Comparison of ENCODE assay signal across 9 cellular contexts in genomic region chr19:42279902-42280760, GRCh38. TPM values are rescaled to one million over a fixed set of nuclear protein-coding genes. Genes with fewer than 3 reads are reported as not detected.
A peak's percentile ranks its signal among the peaks of the same experiment; 100 is the strongest.
DNase-seq lines count a peak whose midpoint lies in the region; ATAC-seq and TF ChIP-seq lines count a peak whose summit lies in the region.
"Had no signal": no experiment of that assay in that cellular context is flagged by ENCODE, and none has a peak within 500 bp of the region (broad histone marks: within the 10 kb centered on the region; RNA-seq: fewer than 3 reads in every experiment).

No MANE protein-coding gene starts in this region.

- no peaks in the 10 kb centered on the region for H3K27me3 ChIP-seq in CD4-positive, CD25-positive, alpha-beta regulatory T cell (ENCODE audit: control insufficient read depth, insufficient read depth, low read length)
- H3K27me3 ChIP-seq in neuronal stem cell (ENCODE audit: control insufficient read depth in 3 of 3, insufficient read depth in 3 of 3, low read depth in 1 of 3, low read length in 3 of 3) (no peaks in the 10 kb centered on the region), subcutaneous abdominal adipose tissue (ENCODE audit: control insufficient read depth in 5 of 5, insufficient read depth in 4 of 5, low read length in 5 of 5) (no peaks in the 10 kb centered on the region)

- H3K4ac ChIP-seq in neuronal stem cell (ENCODE audit: low read length), result no peak overlapping the region

- peak; percentile 85 to 93 (median 87) for DNase-seq in CD4-positive, CD25-positive, alpha-beta regulatory T cell
- DNase-seq in LNCaP clone FGC (ENCODE audit: low read depth), result no peak
- DNase-seq in activated naive CD4-positive, alpha-beta T cell (lab: John Stamatoyannopoulos, UW), result peak; percentile 60 to 84 (median 67)
- peak; percentile 96 for DNase-seq in foreskin melanocyte
- DNase-seq in neuronal stem cell (ENCODE audit: low spot score), result peak; percentile 82

- H3K79me1 ChIP-seq in neuronal stem cell (ENCODE audit: low read depth, low read length), result peaks cover 19% of the 10 kb centered on the region

- no peak overlapping the region for H2BK12ac ChIP-seq in neuronal stem cell (ENCODE audit: low read length)

- ATAC-seq in CD4-positive, CD25-positive, alpha-beta regulatory T cell (ENCODE audit: low read depth in 2 of 2), result peak; percentile 23 to 33
- ATAC-seq in GM19463 (IDR thresholded peaks at IDR 0.05; ENCODE audit: unreplicated experiment), result peak; percentile 46

- peak overlapping the region; percentile 91 for H2BK15ac ChIP-seq in neuronal stem cell (ENCODE audit: low read length)

- H3K18ac ChIP-seq in neuronal stem cell (ENCODE audit: low read length), result peak overlapping the region; percentile 96

- H3K27me3 Mint-ChIP-seq in CD4-positive, CD25-positive, alpha-beta regulatory T cell, result peaks cover 5% of the 10 kb centered on the region

- H2AK5ac ChIP-seq in neuronal stem cell (ENCODE audit: low read depth, low read length), result peak overlapping the region; percentile 48

- peak overlapping the region; percentile 86 to 96 (median 92) for H3K4me3 Mint-ChIP-seq in CD4-positive, CD25-positive, alpha-beta regulatory T cell

- H2BK120ac ChIP-seq in neuronal stem cell (ENCODE audit: low read depth, low read length), result no peak overlapping the region

- H3K4me2 ChIP-seq in neuronal stem cell (ENCODE audit: insufficient read depth, low read length, poor library complexity, severe bottlenecking), result peak overlapping the region; percentile 95

- H3K36me3 ChIP-seq in CD4-positive, CD25-positive, alpha-beta regulatory T cell (ENCODE audit: control insufficient read depth, insufficient read depth, low read length), result no peaks in the 10 kb centered on the region
- H3K36me3 ChIP-seq in neuronal stem cell (replicated peaks in 1 of 2; ENCODE audit: control insufficient read depth in 2 of 2, insufficient read depth in 2 of 2, low read length in 2 of 2) (peaks cover 3 to 10% of the 10 kb centered on the region in 2 donors), subcutaneous abdominal adipose tissue (ENCODE audit: control insufficient read depth in 5 of 5, insufficient read depth in 5 of 5, low read length in 5 of 5) (peaks cover 0 to 6% (median 2%) of the 10 kb centered on the region in 5 donors)

- H3K9ac ChIP-seq in neuronal stem cell (ENCODE audit: low read depth, low read length, poor library complexity), result peak overlapping the region; percentile 89
- peak overlapping the region in 4 of 5 donors; percentile 75 to 85 (median 78) for H3K9ac ChIP-seq in subcutaneous abdominal adipose tissue (ENCODE audit: low read length in 5 of 5)

- peak overlapping the region; percentile 98 for H2BK5ac ChIP-seq in neuronal stem cell (ENCODE audit: low read length)

- WGBS in neuronal stem cell (ENCODE audit: extremely low coverage in 2 of 2, insufficient read length in 2 of 2, insufficient replicate concordance in 1 of 2), 2 donors, result no CpG with 5 or more reads among the region's 84 CpGs

- H3K27ac Mint-ChIP-seq in CD4-positive, CD25-positive, alpha-beta regulatory T cell, result peak overlapping the region; percentile 96 to 97 (median 97)

- peaks cover 66% of the 10 kb centered on the region for H3K4me1 ChIP-seq in CD4-positive, CD25-positive, alpha-beta regulatory T cell (ENCODE audit: control insufficient read depth, insufficient read depth, low read length, poor library complexity, severe bottlenecking)
- peaks cover 31 to 32% of the 10 kb centered on the region in 2 donors for H3K4me1 ChIP-seq in neuronal stem cell (ENCODE audit: control insufficient read depth in 2 of 2, insufficient read depth in 1 of 2, low read depth in 1 of 2, low read length in 2 of 2)
- H3K4me1 ChIP-seq in subcutaneous abdominal adipose tissue (ENCODE audit: control insufficient read depth in 5 of 5, insufficient read depth in 5 of 5, low read length in 5 of 5), result peaks cover 14 to 83% (median 73%) of the 10 kb centered on the region in 5 donors

- peak overlapping the region; percentile 90 for H2AFZ ChIP-seq in neuronal stem cell (ENCODE audit: low read length)

- peak; percentile 71 for TF ChIP-seq CTCF in LNCaP clone FGC (IDR thresholded peaks at IDR 0.05; ENCODE audit: control insufficient read depth, extremely low read depth, insufficient read depth)

- peak overlapping the region; percentile 52 for H3K23ac ChIP-seq in neuronal stem cell (ENCODE audit: low read depth, low read length, poor library complexity)

- peak; percentile 88 for TF ChIP-seq POLR2A in Raji (IDR thresholded peaks at IDR 0.05; ENCODE audit: insufficient read depth, low read depth, low read length)

- H3K14ac ChIP-seq in neuronal stem cell (ENCODE audit: low read length), result no peak overlapping the region

- no peak overlapping the region for H4K8ac ChIP-seq in neuronal stem cell (ENCODE audit: low read depth, low read length)

- H3K9me3 Mint-ChIP-seq in CD4-positive, CD25-positive, alpha-beta regulatory T cell, result peaks cover 0 to 2% (median 0%) of the 10 kb centered on the region in 7 donors

- peak overlapping the region; percentile 91 for H3K27ac ChIP-seq in CD4-positive, CD25-positive, alpha-beta regulatory T cell (ENCODE audit: insufficient read depth, low read length, poor library complexity, severe bottlenecking)
- H3K27ac ChIP-seq in neuronal stem cell (replicated peaks; ENCODE audit: low read length), result peak overlapping the region; percentile 80
- H3K27ac ChIP-seq in subcutaneous abdominal adipose tissue (ENCODE audit: low read depth, low read length), result peak overlapping the region; percentile 87

- H3K4me1 Mint-ChIP-seq in CD4-positive, CD25-positive, alpha-beta regulatory T cell, result peaks cover 4 to 44% (median 36%) of the 10 kb centered on the region in 4 donors

- peaks cover 7% of the 10 kb centered on the region for H3K36me3 Mint-ChIP-seq in CD4-positive, CD25-positive, alpha-beta regulatory T cell

- no peaks in the 10 kb centered on the region for H3K9me3 ChIP-seq in CD4-positive, CD25-positive, alpha-beta regulatory T cell (ENCODE audit: control insufficient read depth in 2 of 2, low read length in 2 of 2)
- H3K9me3 ChIP-seq in neuronal stem cell (replicated peaks in 1 of 2; ENCODE audit: control insufficient read depth in 2 of 2, insufficient read depth in 1 of 2, low read depth in 1 of 2, low read length in 2 of 2), result no peaks in the 10 kb centered on the region
- no peaks in the 10 kb centered on the region for H3K9me3 ChIP-seq in subcutaneous abdominal adipose tissue (ENCODE audit: control insufficient read depth in 5 of 5, low read length in 5 of 5)

- no peak overlapping the region for H4K91ac ChIP-seq in neuronal stem cell (ENCODE audit: low read depth, low read length, poor library complexity)

- peak overlapping the region; percentile 64 for H3K4me3 ChIP-seq in CD4-positive, CD25-positive, alpha-beta regulatory T cell (ENCODE audit: low read depth, low read length)
- peak overlapping the region; percentile 71 for H3K4me3 ChIP-seq in LNCaP clone FGC (ENCODE audit: low read depth, low read length)
- H3K4me3 ChIP-seq in neuronal stem cell (ENCODE audit: low read length in 2 of 2), result peak overlapping the region; percentile 71 to 91
- H3K4me3 ChIP-seq in subcutaneous abdominal adipose tissue (ENCODE audit: low read depth in 1 of 5, low read length in 5 of 5), result peak overlapping the region; percentile 68 to 83 (median 81)

RNA-seq across cellular contexts. Expression of gene CIC, which starts 11.1 kb away (rescaled TPM):
- total RNA-seq in CD4-positive, CD25-positive, alpha-beta regulatory T cell, result 124 TPM
- polyA plus RNA-seq in CD4-positive, CD25-positive, alpha-beta regulatory T cell, result under 1 TPM; 0.41 to 0.91 (median 0.68) TPM
- 38.5 TPM for polyA plus RNA-seq in neuronal stem cell (2013, experiment 1 of 2)
- 37.8 TPM for polyA plus RNA-seq in neuronal stem cell (2013, experiment 2 of 2)

RNA-seq across cellular contexts. Expression of gene PRR19, which starts 21.8 kb away (rescaled TPM):
- not detected for total RNA-seq in CD4-positive, CD25-positive, alpha-beta regulatory T cell
- under 1 TPM; 0.10 to 0.83 (median 0.21) TPM for polyA plus RNA-seq in CD4-positive, CD25-positive, alpha-beta regulatory T cell
- polyA plus RNA-seq in neuronal stem cell (2013, experiment 1 of 2), result 2.2 TPM
- polyA plus RNA-seq in neuronal stem cell (2013, experiment 2 of 2), result 2.0 TPM

RNA-seq across cellular contexts. Expression of gene PAFAH1B3, which starts 22.3 kb away (rescaled TPM):
- total RNA-seq in CD4-positive, CD25-positive, alpha-beta regulatory T cell, result 27.5 TPM
- polyA plus RNA-seq in CD4-positive, CD25-positive, alpha-beta regulatory T cell, result 10 to 100 TPM; 54.5 to 71.6 (median 59.8) TPM
- 134 TPM for polyA plus RNA-seq in neuronal stem cell (2013, experiment 1 of 2)
- polyA plus RNA-seq in neuronal stem cell (2013, experiment 2 of 2), result 128 TPM

RNA-seq across cellular contexts. Expression of gene ERF, which starts 25.2 kb away (rescaled TPM):
- total RNA-seq in CD4-positive, CD25-positive, alpha-beta regulatory T cell, result 96.4 TPM
- 1 to 10 TPM; 1.4 to 7.5 (median 2.6) TPM for polyA plus RNA-seq in CD4-positive, CD25-positive, alpha-beta regulatory T cell
- polyA plus RNA-seq in neuronal stem cell (2013, experiment 1 of 2), result 77.7 TPM
- polyA plus RNA-seq in neuronal stem cell (2013, experiment 2 of 2), result 78.0 TPM

RNA-seq across cellular contexts. Expression of gene TMEM145, which starts 33.0 kb away (rescaled TPM):
- not detected for total RNA-seq in CD4-positive, CD25-positive, alpha-beta regulatory T cell
- not detected for polyA plus RNA-seq in CD4-positive, CD25-positive, alpha-beta regulatory T cell
- polyA plus RNA-seq in neuronal stem cell (2013, experiment 1 of 2), result 0.61 TPM
- polyA plus RNA-seq in neuronal stem cell (2013, experiment 2 of 2), result 0.79 TPM
- total RNA-seq: glomerular endothelial cell had no signal
